2 cellular contexts compared by ENCODE assay signal in genomic region chr14:20331048-20331613, GRCh38.
TF ChIP-seq lines count a peak whose summit lies in the region.

No MANE protein-coding gene starts in this region.

TF ChIP-seq in SK-N-SH, 30 proteins besides CTCF, POLR2A, EP300 and RAD21 (continued from another document):
- TF ChIP-seq, protein P1, sequence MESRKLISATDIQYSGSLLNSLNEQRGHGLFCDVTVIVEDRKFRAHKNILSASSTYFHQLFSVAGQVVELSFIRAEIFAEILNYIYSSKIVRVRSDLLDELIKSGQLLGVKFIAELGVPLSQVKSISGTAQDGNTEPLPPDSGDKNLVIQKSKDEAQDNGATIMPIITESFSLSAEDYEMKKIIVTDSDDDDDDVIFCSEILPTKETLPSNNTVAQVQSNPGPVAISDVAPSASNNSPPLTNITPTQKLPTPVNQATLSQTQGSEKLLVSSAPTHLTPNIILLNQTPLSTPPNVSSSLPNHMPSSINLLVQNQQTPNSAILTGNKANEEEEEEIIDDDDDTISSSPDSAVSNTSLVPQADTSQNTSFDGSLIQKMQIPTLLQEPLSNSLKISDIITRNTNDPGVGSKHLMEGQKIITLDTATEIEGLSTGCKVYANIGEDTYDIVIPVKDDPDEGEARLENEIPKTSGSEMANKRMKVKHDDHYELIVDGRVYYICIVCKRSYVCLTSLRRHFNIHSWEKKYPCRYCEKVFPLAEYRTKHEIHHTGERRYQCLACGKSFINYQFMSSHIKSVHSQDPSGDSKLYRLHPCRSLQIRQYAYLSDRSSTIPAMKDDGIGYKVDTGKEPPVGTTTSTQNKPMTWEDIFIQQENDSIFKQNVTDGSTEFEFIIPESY (IDR thresholded peaks at IDR 0.05; ENCODE audit: borderline replicate concordance, low read depth), result no peak
- TF ChIP-seq EZH2phosphoT487 (IDR thresholded peaks at IDR 0.05; ENCODE audit: borderline replicate concordance, low read depth), result no peak
- TF ChIP-seq SIN3A (IDR thresholded peaks at IDR 0.05; ENCODE audit: borderline replicate concordance, low read depth, low read length), result no peak
- TF ChIP-seq TCF12 (IDR thresholded peaks at IDR 0.05), result no peak

TF ChIP-seq in SK-N-SH treated with all-trans-retinoic acid at 6 μM for 48 hours, 23 proteins besides CTCF, POLR2A, EP300 and RAD21:
- TF ChIP-seq, protein P2, sequence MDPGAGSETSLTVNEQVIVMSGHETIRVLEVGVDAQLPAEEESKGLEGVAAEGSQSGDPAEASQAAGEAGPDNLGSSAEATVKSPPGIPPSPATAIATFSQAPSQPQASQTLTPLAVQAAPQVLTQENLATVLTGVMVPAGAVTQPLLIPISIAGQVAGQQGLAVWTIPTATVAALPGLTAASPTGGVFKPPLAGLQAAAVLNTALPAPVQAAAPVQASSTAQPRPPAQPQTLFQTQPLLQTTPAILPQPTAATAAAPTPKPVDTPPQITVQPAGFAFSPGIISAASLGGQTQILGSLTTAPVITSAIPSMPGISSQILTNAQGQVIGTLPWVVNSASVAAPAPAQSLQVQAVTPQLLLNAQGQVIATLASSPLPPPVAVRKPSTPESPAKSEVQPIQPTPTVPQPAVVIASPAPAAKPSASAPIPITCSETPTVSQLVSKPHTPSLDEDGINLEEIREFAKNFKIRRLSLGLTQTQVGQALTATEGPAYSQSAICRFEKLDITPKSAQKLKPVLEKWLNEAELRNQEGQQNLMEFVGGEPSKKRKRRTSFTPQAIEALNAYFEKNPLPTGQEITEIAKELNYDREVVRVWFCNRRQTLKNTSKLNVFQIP (CRISPR knock-in tag; IDR thresholded peaks at IDR 0.05; ENCODE audit: borderline replicate concordance, low read depth), result no peak
- TF ChIP-seq ZNF565 (CRISPR knock-in tag; conservative IDR thresholded peaks at IDR 0.05; ENCODE audit: low read depth), result no peak
- TF ChIP-seq, protein P3, sequence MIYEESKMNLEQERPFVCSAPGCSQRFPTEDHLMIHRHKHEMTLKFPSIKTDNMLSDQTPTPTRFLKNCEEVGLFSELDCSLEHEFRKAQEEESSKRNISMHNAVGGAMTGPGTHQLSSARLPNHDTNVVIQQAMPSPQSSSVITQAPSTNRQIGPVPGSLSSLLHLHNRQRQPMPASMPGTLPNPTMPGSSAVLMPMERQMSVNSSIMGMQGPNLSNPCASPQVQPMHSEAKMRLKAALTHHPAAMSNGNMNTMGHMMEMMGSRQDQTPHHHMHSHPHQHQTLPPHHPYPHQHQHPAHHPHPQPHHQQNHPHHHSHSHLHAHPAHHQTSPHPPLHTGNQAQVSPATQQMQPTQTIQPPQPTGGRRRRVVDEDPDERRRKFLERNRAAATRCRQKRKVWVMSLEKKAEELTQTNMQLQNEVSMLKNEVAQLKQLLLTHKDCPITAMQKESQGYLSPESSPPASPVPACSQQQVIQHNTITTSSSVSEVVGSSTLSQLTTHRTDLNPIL (CRISPR knock-in tag; IDR thresholded peaks at IDR 0.05; ENCODE audit: low read depth), result no peak
